In genomic region chr17:75894049-75894742, GRCh38 we compare ENCODE assay signal across 2 cellular contexts.
TF ChIP-seq lines count a peak whose summit lies in the region.

No MANE protein-coding gene starts in this region.

TF ChIP-seq in SK-N-SH, 30 proteins besides CTCF, POLR2A, EP300 and RAD21 (continued from another document):
- TF ChIP-seq, protein P1, sequence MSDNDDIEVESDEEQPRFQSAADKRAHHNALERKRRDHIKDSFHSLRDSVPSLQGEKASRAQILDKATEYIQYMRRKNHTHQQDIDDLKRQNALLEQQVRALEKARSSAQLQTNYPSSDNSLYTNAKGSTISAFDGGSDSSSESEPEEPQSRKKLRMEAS (IDR thresholded peaks at IDR 0.05; ENCODE audit: low read depth) = no peak
- TF ChIP-seq RFX5 (IDR thresholded peaks at IDR 0.05; ENCODE audit: low read length) (no peak), RXRA (IDR thresholded peaks at IDR 0.05; ENCODE audit: borderline replicate concordance, low read depth) (no peak), MXI1 (IDR thresholded peaks at IDR 0.05; ENCODE audit: low read depth, low read length) (no peak), ZBTB33 (IDR thresholded peaks at IDR 0.05; ENCODE audit: borderline replicate concordance, low read depth) (no peak), TAF1 (IDR thresholded peaks at IDR 0.05; ENCODE audit: borderline replicate concordance, low read depth, low read length) (no peak), GABPA (IDR thresholded peaks at IDR 0.05; ENCODE audit: low read depth) (no peak)
- TF ChIP-seq, protein P2, sequence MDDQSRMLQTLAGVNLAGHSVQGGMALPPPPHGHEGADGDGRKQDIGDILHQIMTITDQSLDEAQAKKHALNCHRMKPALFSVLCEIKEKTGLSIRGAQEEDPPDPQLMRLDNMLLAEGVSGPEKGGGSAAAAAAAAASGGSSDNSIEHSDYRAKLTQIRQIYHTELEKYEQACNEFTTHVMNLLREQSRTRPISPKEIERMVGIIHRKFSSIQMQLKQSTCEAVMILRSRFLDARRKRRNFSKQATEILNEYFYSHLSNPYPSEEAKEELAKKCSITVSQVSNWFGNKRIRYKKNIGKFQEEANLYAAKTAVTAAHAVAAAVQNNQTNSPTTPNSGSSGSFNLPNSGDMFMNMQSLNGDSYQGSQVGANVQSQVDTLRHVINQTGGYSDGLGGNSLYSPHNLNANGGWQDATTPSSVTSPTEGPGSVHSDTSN (IDR thresholded peaks at IDR 0.05) = no peak

TF ChIP-seq in SK-N-SH treated with all-trans-retinoic acid at 6 μM for 48 hours, 23 proteins besides CTCF, POLR2A, EP300 and RAD21 (continued from another document):
- TF ChIP-seq, protein P3, sequence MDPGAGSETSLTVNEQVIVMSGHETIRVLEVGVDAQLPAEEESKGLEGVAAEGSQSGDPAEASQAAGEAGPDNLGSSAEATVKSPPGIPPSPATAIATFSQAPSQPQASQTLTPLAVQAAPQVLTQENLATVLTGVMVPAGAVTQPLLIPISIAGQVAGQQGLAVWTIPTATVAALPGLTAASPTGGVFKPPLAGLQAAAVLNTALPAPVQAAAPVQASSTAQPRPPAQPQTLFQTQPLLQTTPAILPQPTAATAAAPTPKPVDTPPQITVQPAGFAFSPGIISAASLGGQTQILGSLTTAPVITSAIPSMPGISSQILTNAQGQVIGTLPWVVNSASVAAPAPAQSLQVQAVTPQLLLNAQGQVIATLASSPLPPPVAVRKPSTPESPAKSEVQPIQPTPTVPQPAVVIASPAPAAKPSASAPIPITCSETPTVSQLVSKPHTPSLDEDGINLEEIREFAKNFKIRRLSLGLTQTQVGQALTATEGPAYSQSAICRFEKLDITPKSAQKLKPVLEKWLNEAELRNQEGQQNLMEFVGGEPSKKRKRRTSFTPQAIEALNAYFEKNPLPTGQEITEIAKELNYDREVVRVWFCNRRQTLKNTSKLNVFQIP (CRISPR knock-in tag; IDR thresholded peaks at IDR 0.05; ENCODE audit: borderline replicate concordance, low read depth) = no peak
- TF ChIP-seq TCF4 (CRISPR knock-in tag; IDR thresholded peaks at IDR 0.05; ENCODE audit: borderline replicate concordance) = no peak
- TF ChIP-seq ZNF565 (CRISPR knock-in tag; conservative IDR thresholded peaks at IDR 0.05; ENCODE audit: low read depth) = no peak
- TF ChIP-seq CSDC2 (CRISPR knock-in tag; IDR thresholded peaks at IDR 0.05) = no peak
- TF ChIP-seq ESRRG (CRISPR knock-in tag; IDR thresholded peaks at IDR 0.05) = no peak
- TF ChIP-seq PPARA (CRISPR knock-in tag; IDR thresholded peaks at IDR 0.05; ENCODE audit: borderline replicate concordance) = no peak
- TF ChIP-seq SNAI2 (CRISPR knock-in tag; IDR thresholded peaks at IDR 0.05) = no peak
- TF ChIP-seq GLIS3 (CRISPR knock-in tag; IDR thresholded peaks at IDR 0.05) = no peak
- no peak for TF ChIP-seq PATZ1 (CRISPR knock-in tag; IDR thresholded peaks at IDR 0.05; ENCODE audit: borderline replicate concordance)
